6 cellular contexts compared by ENCODE assay signal in the genomic region with DNA sequence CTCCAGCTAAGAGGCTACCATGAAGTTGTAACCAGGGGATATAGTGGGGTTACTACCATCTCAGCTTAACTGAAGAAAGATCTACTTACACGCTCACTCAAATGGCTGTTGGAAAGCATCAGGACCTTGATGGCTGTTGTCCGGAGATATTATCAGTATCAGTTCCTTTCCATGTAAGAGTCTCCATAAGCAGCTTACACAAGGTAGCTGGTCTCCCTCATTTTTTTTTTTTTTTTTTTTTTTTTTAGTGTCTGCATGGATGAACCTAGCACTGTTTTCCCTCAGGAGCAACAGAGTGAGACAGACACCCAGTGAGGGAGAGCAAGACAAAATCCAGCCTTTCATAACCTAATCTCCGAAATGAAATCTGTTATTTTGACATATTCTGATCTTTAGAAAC.
"Had no signal": no experiment of that assay in that cellular context is flagged by ENCODE, and none has a peak within 500 bp of the region (broad histone marks: within the 10 kb centered on the region; RNA-seq: fewer than 3 reads in every experiment).

No MANE protein-coding gene starts in this region.

- DNase-seq: IMR-90, KBM-7, KG1 had no signal

- FAIRE-seq: HepG2, HTR-8/SVneo, K562 had no signal

- ATAC-seq: HepG2, K562 had no signal
